ENCODE assay signal across 27 cellular contexts in genomic region chr11:125020342-125020741, GRCh38.
"Had no signal": no experiment of that assay in that cellular context is flagged by ENCODE, and none has a peak within 500 bp of the region (broad histone marks: within the 10 kb centered on the region; RNA-seq: fewer than 3 reads in every experiment).

No MANE protein-coding gene starts in this region.

- H3K36me3 ChIP-seq: brain microvascular endothelial cell, cardiac muscle cell, MG63, Peyer's patch, SJCRH30 had no signal

- H3K9me3 ChIP-seq: MG63, Peyer's patch, SJCRH30, SK-N-SH had no signal

- H3K27ac ChIP-seq: brain microvascular endothelial cell, cardiac muscle cell, Peyer's patch, RWPE1, SJCRH30 had no signal

- H3K4me1 ChIP-seq: Peyer's patch, SJCRH30 had no signal

- ATAC-seq: activated naive CD4-positive, alpha-beta T cell treated with anti-CD3 and anti-CD28 coated beads, Interleukin-2, amount 50 U/mL, for 72 hours; activated naive CD8-positive, alpha-beta T cell treated with anti-CD3 and anti-CD28 coated beads, Interleukin-2, amount 50 U/mL, for 24 hours; activated T-cell treated with anti-CD3 and anti-CD28 coated beads, Interleukin-2, amount 50 U/mL, for 4 hours had no signal

- H3K27me3 ChIP-seq: brain microvascular endothelial cell, cardiac muscle cell, MG63, Peyer's patch, SJCRH30 had no signal

- DNase-seq: activated B cell treated with CpG ODN at 0.5 μM for 24 hours; activated CD4-positive, alpha-beta memory T cell treated with anti-CD3 and anti-CD28 coated beads for 36 hours; activated CD4-positive, alpha-beta T cell treated with anti-CD3 and anti-CD28 coated beads for 1 hour; activated CD4-positive, alpha-beta T cell treated with anti-CD3 and anti-CD28 coated beads, Interleukin-2, amount 10 ng/mL, durations not matched to agents 24 days and 14 days; activated CD8-positive, alpha-beta memory T cell treated with anti-CD3 and anti-CD28 coated beads for 24 hours; activated effector memory CD4-positive, alpha-beta T cell treated with anti-CD3 and anti-CD28 coated beads, Interleukin-2, amount 50 U/mL, for 16 hours; activated naive CD4-positive, alpha-beta T cell treated with Interleukin-2 at 50 U/mL for 16 hours; activated naive CD8-positive, alpha-beta T cell treated with anti-CD3 and anti-CD28 coated beads, Interleukin-2, amount 50 U/mL, for 24 hours; activated T-cell treated with anti-CD3 and anti-CD28 coated beads, Interleukin-2, amount 50 U/mL, for 4 hours; amniotic stem cell; brain microvascular endothelial cell; KG1; MG63; MV-4-11; NCI-H1092 treated with DMSO at 0.1 percent for 48 hours; NCI-H1417 treated with DMSO at 0.1 percent for 48 hours; NCI-H187; NCI-H2081; NCI-H446; NCI-H524; Peyer's patch; Right ventricle myocardium superior; SJCRH30; SK-N-SH had no signal

- H3K4me3 ChIP-seq: cardiac muscle cell, MG63, Peyer's patch, SJCRH30 had no signal
